In genomic region chr9:133274236-133275104, GRCh38 we compare ENCODE assay signal across 14 cellular contexts. TPM values are rescaled to one million over a fixed set of nuclear protein-coding genes. Genes with fewer than 3 reads are reported as not detected.
DNase-seq lines count a peak whose midpoint lies in the region; ATAC-seq, FAIRE-seq and TF ChIP-seq lines count a peak whose summit lies in the region.
"Had no signal": no experiment of that assay in that cellular context is flagged by ENCODE, and none has a peak within 500 bp of the region (broad histone marks: within the 10 kb centered on the region; RNA-seq: fewer than 3 reads in every experiment).

No MANE protein-coding gene starts in this region.

- H3K27ac ChIP-seq in K562 (ENCODE audit: extremely low read depth, low read depth, low read length), result peak overlapping the region; percentile 84
- peak overlapping the region; percentile 7 for H3K27ac ChIP-seq in rectal smooth muscle tissue (ENCODE audit: low read depth, low read length)
- H3K27ac ChIP-seq in MM.1S (ENCODE audit: low read length), result no peak overlapping the region

- H4K20me1 ChIP-seq in K562 (replicated peaks; ENCODE audit: control insufficient read depth, insufficient read depth, low read length) (no peaks in the 10 kb centered on the region), MM.1S (ENCODE audit: insufficient read depth, low read length) (no peaks in the 10 kb centered on the region)

- H3K79me2 ChIP-seq in K562 (ENCODE audit: control insufficient read depth, insufficient read depth, low read length), result peaks cover 66% of the 10 kb centered on the region
- no peaks in the 10 kb centered on the region for H3K79me2 ChIP-seq in MM.1S (ENCODE audit: low read length)

- peaks cover 18% of the 10 kb centered on the region for H3K36me3 ChIP-seq in K562 (ENCODE audit: control insufficient read depth, insufficient read depth, low read length)
- H3K36me3 ChIP-seq in rectal smooth muscle tissue (ENCODE audit: control insufficient read depth, insufficient read depth, low read length), result no peaks in the 10 kb centered on the region
- no peaks in the 10 kb centered on the region for H3K36me3 ChIP-seq in MM.1S (replicated peaks; ENCODE audit: insufficient read depth, low read length)

- no peak for FAIRE-seq in K562 (lab: Jason Lieb, UNC)
- FAIRE-seq: endothelial cell of umbilical vein had no signal

- TF ChIP-seq EP300 in K562 (IDR thresholded peaks at IDR 0.05; ENCODE audit: low read length), result no peak

- in situ Hi-C loops in K562 (cut with MboI), result no loop called here

- H3K27me3 Mint-ChIP-seq in CD14-positive monocyte (ENCODE audit: low read depth in 3 of 3), result peaks cover 26 to 42% (median 28%) of the 10 kb centered on the region in 3 donors

- H3K4me3 Mint-ChIP-seq in CD14-positive monocyte, result peak overlapping the region; percentile 58 to 71
- H3K4me3 Mint-ChIP-seq: activated CD4-positive, alpha-beta T cell treated with anti-CD3 and anti-CD28 coated beads, Interleukin-2, amount 10 ng/mL, durations not matched to agents 7 days and 5 days had no signal

- no peak for TF ChIP-seq POLR2A in K562 (conservative IDR thresholded peaks at IDR 0.05)

- H3K9me2 ChIP-seq in MM.1S (replicated peaks; ENCODE audit: insufficient read depth, low read length), result no peaks in the 10 kb centered on the region

- no peak for TF ChIP-seq CTCF in CD14-positive monocyte (IDR thresholded peaks at IDR 0.05)
- TF ChIP-seq CTCF in K562 (IDR thresholded peaks at IDR 0.05 in 2 of 3, conservative IDR thresholded peaks at IDR 0.05 in 1 of 3; ENCODE audit: insufficient read depth in 2 of 3, low read depth in 1 of 3, low read length in 3 of 3), result no peak
- TF ChIP-seq CTCF in MM.1S (IDR thresholded peaks at IDR 0.05; ENCODE audit: low read length), result no peak

- H3K4me1 ChIP-seq in K562 (replicated peaks in 1 of 2; ENCODE audit: control insufficient read depth in 2 of 2, insufficient read depth in 2 of 2, low read length in 2 of 2) (peaks cover 41% of the 10 kb centered on the region in 2 experiments), rectal smooth muscle tissue (ENCODE audit: control insufficient read depth, insufficient read depth, low read length) (no peaks in the 10 kb centered on the region), MM.1S (ENCODE audit: low read length) (no peaks in the 10 kb centered on the region)

- intact Hi-C loops in CD14-positive monocyte (cut with micrococcal nuclease) (no loop called here), K562 (cut with micrococcal nuclease) (loop anchor here (5.0 to 10.0 kb wide), 2 partner anchors 50 to 87 kb away; no protein-coding TSS in a partner anchor)

- no peaks in the 10 kb centered on the region for H3K9me1 ChIP-seq in K562 (ENCODE audit: control insufficient read depth, insufficient read depth, low read length)

- H2AFZ ChIP-seq in K562 (ENCODE audit: low read depth, low read length) (peak overlapping the region; percentile 42), MM.1S (ENCODE audit: low read length) (no peak overlapping the region)

- peak; percentile 55 for ATAC-seq in K562

- BruUV-seq in K562 (replicated peaks; lab: Mats Ljungman, UMichigan), result no TSS peak

- H3K27ac Mint-ChIP-seq in CD14-positive monocyte, result no peak overlapping the region
- H3K27ac Mint-ChIP-seq: activated CD4-positive, alpha-beta T cell treated with anti-CD3 and anti-CD28 coated beads, Interleukin-2, amount 10 ng/mL, durations not matched to agents 7 days and 5 days had no signal

- H3K4me1 Mint-ChIP-seq in CD14-positive monocyte, result peaks cover 35% of the 10 kb centered on the region
- H3K4me1 Mint-ChIP-seq: activated CD4-positive, alpha-beta T cell treated with anti-CD3 and anti-CD28 coated beads, Interleukin-2, amount 10 ng/mL, durations not matched to agents 7 days and 5 days had no signal

- no peak for TF ChIP-seq RAD21 in K562 (CRISPR knock-in tag; conservative IDR thresholded peaks at IDR 0.05 in 1 of 2, IDR thresholded peaks at IDR 0.05 in 1 of 2)

- DNase-seq in CD14-positive monocyte (ENCODE audit: low spot score) (no peak), K562 (ENCODE audit: extremely low read depth in 1 of 4, low spot score in 3 of 4) (peak in 1 of 4 experiments; percentile 37), iPS-NIHi7 (ENCODE audit: extremely low spot score) (peak; percentile 44), activated gamma-delta T cell (lab: John Stamatoyannopoulos, UW) (no peak), MM.1S (no peak), NCI-H2171 (lab: John Stamatoyannopoulos, UW) (no peak)
- DNase-seq in activated CD4-positive, CD25-positive, alpha-beta regulatory T cell (lab: John Stamatoyannopoulos, UW), result no peak
- DNase-seq: activated CD4-positive, alpha-beta T cell treated with anti-CD3 and anti-CD28 coated beads, Interleukin-2, amount 10 ng/mL, durations not matched to agents 7 days and 5 days; CD4-positive, CD25-positive, alpha-beta regulatory T cell; KG1; stimulated activated naive CD4-positive, alpha-beta T cell treated with Interleukin-2 at 50 U/mL for 16 hours had no signal

- peak overlapping the region; percentile 83 to 96 for H3K9ac ChIP-seq in K562 (ENCODE audit: insufficient read depth in 1 of 2, low read depth in 2 of 2, low read length in 2 of 2)
- no peak overlapping the region for H3K9ac ChIP-seq in rectal smooth muscle tissue (ENCODE audit: low read length)
- no peak overlapping the region for H3K9ac ChIP-seq in MM.1S (ENCODE audit: low read length)

- peaks cover 12 to 33% (median 23%) of the 10 kb centered on the region in 7 donors for H3K9me3 Mint-ChIP-seq in CD14-positive monocyte

- CTCF ChIA-PET in K562 (lab: Yijun Ruan, JAX; ENCODE audit: low intra/inter-chr PET ratio), result interaction anchor here (0.6 kb wide), 1 partner anchor 29 kb away, joined by 3 read pairs; no protein-coding TSS in a partner anchor

- POLR2A ChIA-PET in K562 (lab: Yijun Ruan, JAX), result interaction anchor here (0.5 to 2.2 kb wide), 4 partner anchors 16 to 76 kb away, joined by 3 to 6 read pairs (median 4); no protein-coding TSS in a partner anchor

- H3K9me3 ChIP-seq in K562 (replicated peaks; ENCODE audit: control insufficient read depth, insufficient read depth, low read depth, low read length), result peaks cover 7% of the 10 kb centered on the region; the same call in 1 of the 2 replicates
- no peaks in the 10 kb centered on the region for H3K9me3 ChIP-seq in MM.1S (replicated peaks; ENCODE audit: insufficient read depth, low read length)

- H3K36me3 Mint-ChIP-seq in CD14-positive monocyte, result peaks cover 0 to 3% of the 10 kb centered on the region in 2 donors
- H3K36me3 Mint-ChIP-seq: CD4-positive, CD25-positive, alpha-beta regulatory T cell had no signal

- H3K4me3 ChIP-seq in K562 (peak overlapping the region; percentile 75), rectal smooth muscle tissue (ENCODE audit: low read length) (peak overlapping the region; percentile 60), MM.1S (ENCODE audit: low read length) (no peak overlapping the region)

- peak overlapping the region; percentile 79 for H3K4me2 ChIP-seq in K562 (ENCODE audit: insufficient read depth, low read length)
- no peak overlapping the region for H3K4me2 ChIP-seq in MM.1S (ENCODE audit: low read depth, low read length)

- WGBS in K562 (ENCODE audit: insufficient coverage, low coverage, missing lambda C conversion rate), result under 1% methylated on average over 25 of the region's 60 CpGs

- no peaks in the 10 kb centered on the region for H3F3A ChIP-seq in MM.1S (ENCODE audit: insufficient read depth, low read length)

- H3K27me3 ChIP-seq in K562 (ENCODE audit: control insufficient read depth in 2 of 2, insufficient read depth in 2 of 2, low read length in 2 of 2) (no peaks in the 10 kb centered on the region), rectal smooth muscle tissue (ENCODE audit: control insufficient read depth, insufficient read depth, low read length) (no peaks in the 10 kb centered on the region), MM.1S (replicated peaks; ENCODE audit: insufficient read depth, low read length) (peaks cover 91% of the 10 kb centered on the region)

RNA-seq across cellular contexts. Expression of gene ABO, which starts 0.5 kb away (rescaled TPM):
- polyA plus RNA-seq in CD14-positive monocyte, result under 1 TPM in 1 of 2 donors, not detected in 1; 0.50 TPM
- 38.9 and 65.2 TPM in 2 replicates for total RNA-seq in K562 (2011; cell fraction: chromatin; rRNA removed; ENCODE audit: low replicate concordance)
- total RNA-seq in K562 (2011; cell fraction: nucleolus; rRNA removed), result 20.8 and 22.5 TPM in 2 replicates
- 48.2 and 94.6 TPM in 2 replicates for total RNA-seq in K562 (2011; cell fraction: nucleoplasm; rRNA removed)
- 5.0 and 6.1 TPM in 2 replicates for total RNA-seq in K562 (2014; rRNA removed)
- 5.6 and 6.5 TPM in 2 replicates for total RNA-seq in K562 (2014; rRNA removed; fragmentation: Illumina TruSeq; extraction: Trizol)
- total RNA-seq in K562 (2015; rRNA removed; fragmentation: Illumina TruSeq; extraction: Trizol), result 5.8 and 6.5 TPM in 2 replicates
- total RNA-seq in K562 (2021), result 11.9 and 15.3 TPM in 2 replicates
- polyA plus RNA-seq in K562 (2011; rRNA removed), result 9.9 and 18.7 TPM in 2 replicates
- polyA plus RNA-seq in K562 (2011; cell fraction: cytosol; rRNA removed), result 10.0 and 10.8 TPM in 2 replicates
- 54.0 and 57.5 TPM in 2 replicates for polyA plus RNA-seq in K562 (2011; cell fraction: nucleus; rRNA removed)
- 14.4 and 28.3 TPM in 2 replicates for polyA plus RNA-seq in K562 (2012)
- 16.0 and 18.5 TPM in 2 replicates for polyA plus RNA-seq in K562 (2014; fragmentation: Illumina TruSeq; extraction: Trizol)
- 10 to 100 TPM; 16.9 to 21.9 TPM for polyA plus RNA-seq in K562 (2014; fragmentation: Nextera tagmentation; extraction: Ambion mirVana)
- polyA plus RNA-seq in K562 (2014; rRNA removed), result 13.3 and 16.6 TPM in 2 replicates
- 6.4 and 6.8 TPM in 2 replicates for polyA minus RNA-seq in K562 (2011; rRNA and poly(A)+ RNA removed)
- 7.1 and 10.8 TPM in 2 replicates for polyA minus RNA-seq in K562 (2011; cell fraction: cytosol; rRNA and poly(A)+ RNA removed)
- 6.6 and 11.7 TPM in 2 replicates for polyA minus RNA-seq in K562 (2011; cell fraction: nucleus; rRNA and poly(A)+ RNA removed)
- total RNA-seq: endothelial cell of umbilical vein, SK-MEL-5 had no signal
- polyA plus RNA-seq: CD4-positive, CD25-positive, alpha-beta regulatory T cell; endothelial cell of umbilical vein had no signal

Comparison
In these comparisons a context has a peak if more than half of its experiments do, and no peak if none do; other contexts are left out.
1. H3K9ac ChIP-seq: peak in K562 (2 of 2); none in rectal smooth muscle tissue (single experiment) and MM.1S (single experiment).
2. RNA of gene ABO, which starts 0.5 kb away (polyA plus RNA-seq): 9.9 to 57.5 TPM in K562; 0.50 TPM in CD14-positive monocyte; every median in the first group is over 4 times any median in the second.